7 cellular contexts compared by ENCODE assay signal in the genomic region with DNA sequence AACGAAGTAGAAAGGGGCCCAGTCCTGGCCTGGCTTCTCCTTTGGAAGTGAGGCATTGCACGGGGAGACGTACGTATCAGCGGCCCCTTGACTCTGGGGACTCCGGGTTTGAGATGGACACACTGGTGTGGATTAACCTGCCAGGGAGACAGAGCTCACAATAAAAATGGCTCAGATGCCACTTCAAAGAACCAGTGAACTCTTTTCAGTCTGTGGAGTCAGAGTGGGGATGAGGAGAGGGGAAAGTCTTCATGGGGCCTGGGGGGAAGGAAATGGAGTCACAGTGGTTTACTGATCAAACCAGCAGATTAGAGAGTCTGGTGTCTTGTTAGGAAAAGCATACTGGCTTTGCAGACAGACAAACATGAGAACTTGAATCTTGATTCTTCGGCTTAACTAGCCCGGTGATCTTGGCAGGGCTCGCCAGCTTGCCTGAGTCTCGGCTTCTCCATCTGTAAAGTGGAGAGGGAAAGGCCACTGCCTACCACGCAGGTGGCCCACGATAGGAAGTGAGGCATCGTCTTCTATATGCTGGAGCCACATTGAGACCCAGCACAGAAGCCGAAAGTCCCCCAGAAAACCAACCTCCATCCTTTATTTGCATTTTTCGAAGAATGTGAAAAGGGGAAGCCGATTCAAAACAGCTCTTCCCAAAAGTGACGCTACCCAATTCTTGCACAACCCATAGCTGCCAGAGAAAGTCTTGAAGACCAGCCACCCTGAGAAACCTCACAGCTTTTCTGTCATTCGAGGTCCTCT. TPM values are rescaled to one million over a fixed set of nuclear protein-coding genes. Genes with fewer than 3 reads are reported as not detected.
DNase-seq lines count a peak whose midpoint lies in the region; ATAC-seq, FAIRE-seq and TF ChIP-seq lines count a peak whose summit lies in the region.

Gene FFAR1, plus strand, starts transcription at position 732 of the 759 bp plus-strand sequence. CDS start 3,650 bp downstream, outside the sequence.

- no peak for TF ChIP-seq POLR2A in suprapubic skin (IDR thresholded peaks at IDR 0.05)

- no peak for TF ChIP-seq CTCF in suprapubic skin (IDR thresholded peaks at IDR 0.05)

- TF ChIP-seq EP300 in suprapubic skin (IDR thresholded peaks at IDR 0.05): no peak

- no peaks in the 10 kb centered on the region for H3K9me3 ChIP-seq in suprapubic skin

- peak; percentile 97 for FAIRE-seq in GM19239 (lab: Jason Lieb, UNC)

- H3K4me1 ChIP-seq in suprapubic skin: no peaks in the 10 kb centered on the region

- ATAC-seq in HG03060 (IDR thresholded peaks at IDR 0.05; ENCODE audit: low read depth, unreplicated experiment): peak; percentile 48
- no peak for ATAC-seq in left lobe of liver

- DNase-seq in GM19239 (ENCODE audit: insufficient read length, low spot score) (peak; percentile 82), T-helper 9 cell (peak; percentile 27), left lobe of liver (ENCODE audit: low spot score) (peak; percentile 41), suprapubic skin (ENCODE audit: low spot score in 2 of 2) (peak; percentile 27 to 47), NCI-H2029 (lab: John Stamatoyannopoulos, UW) (no peak)
- DNase-seq in NK-92 treated with Interleukin-12 subunit alpha and Interleukin-12 subunit beta, amount 100 ng/mL, for 24 hours (lab: John Stamatoyannopoulos, UW): no peak

- H3K4me3 ChIP-seq in suprapubic skin: no peak within 1 kb of the TSS

- no peaks in the 10 kb centered on the region for H3K36me3 ChIP-seq in suprapubic skin

- H3K27ac ChIP-seq in suprapubic skin: no peak within 1 kb of the TSS

- 54% methylated on average over 18 of the region's 18 CpGs for WGBS in suprapubic skin

- peaks cover 22% of the 10 kb centered on the region for H3K27me3 ChIP-seq in suprapubic skin

RNA-seq across cellular contexts. Expression of gene FFAR1, which starts in this region (rescaled TPM):
- total RNA-seq in left lobe of liver (not detected), suprapubic skin (not detected)

Comparison
In these comparisons a context has a peak if more than half of its experiments do, and no peak if none do; other contexts are left out.
1. Peak in DNase-seq in left lobe of liver; RNA of the gene not detected or under 1 TPM.
2. Peak in DNase-seq in suprapubic skin; RNA of the gene not detected or under 1 TPM.
3. DNase-seq: peak in GM19239 (single experiment) and T-helper 9 cell (single experiment); none in NK-92 treated with Interleukin-12 subunit alpha and Interleukin-12 subunit beta, amount 100 ng/mL, for 24 hours (single experiment) and NCI-H2029 (single experiment).